In genomic region chr2:134127496-134127895, GRCh38 we compare ENCODE assay signal across 10 cellular contexts.
DNase-seq lines count a peak whose midpoint lies in the region; ATAC-seq and TF ChIP-seq lines count a peak whose summit lies in the region.
"Had no signal": no experiment of that assay in that cellular context is flagged by ENCODE, and none has a peak within 500 bp of the region (broad histone marks: within the 10 kb centered on the region; RNA-seq: fewer than 3 reads in every experiment).

No MANE protein-coding gene starts in this region.

- peaks cover 40 to 86% (median 70%) of the 10 kb centered on the region in 4 donors for H3K4me1 ChIP-seq in stomach

- H3K4me3 ChIP-seq in stomach: no peak overlapping the region

- TF ChIP-seq POLR2A in stomach (IDR thresholded peaks at IDR 0.05): no peak

- peak overlapping the region in 1 of 5 donors; percentile 97 for H3K27ac ChIP-seq in stomach

- DNase-seq in T follicular helper cell (ENCODE audit: low read depth) (peak; percentile 14), stomach (no peak), HCEC 1CT (no peak), GOT3 (lab: John Stamatoyannopoulos, UW) (no peak)
- DNase-seq in activated naive CD8-positive, alpha-beta T cell treated with anti-CD3 and anti-CD28 coated beads for 36 hours: peak; percentile 66
- peak; percentile 78 for DNase-seq in stimulated activated CD8-positive, alpha-beta memory T cell treated with anti-CD3 and anti-CD28 coated beads, Interleukin-4, amount 100 ng/mL, for 48 hours
- DNase-seq: mesendoderm, NCI-H82 had no signal

- no peaks in the 10 kb centered on the region for H3K9me3 ChIP-seq in stomach

- H3K4me3 Mint-ChIP-seq in activated naive CD8-positive, alpha-beta T cell treated with anti-CD3 and anti-CD28 coated beads for 36 hours: peak overlapping the region; percentile 29

- peaks cover 27% of the 10 kb centered on the region for H3K36me3 Mint-ChIP-seq in activated naive CD8-positive, alpha-beta T cell treated with anti-CD3 and anti-CD28 coated beads for 36 hours

- ATAC-seq in GM21515 (IDR thresholded peaks at IDR 0.05; ENCODE audit: unreplicated experiment): peak; percentile 43
- no peak for ATAC-seq in GM18907 (IDR thresholded peaks at IDR 0.05; ENCODE audit: unreplicated experiment)

- TF ChIP-seq EP300 in stomach (IDR thresholded peaks at IDR 0.05): no peak

- WGBS in stomach, 5 donors: 69 to 83% (median 76%) methylated on average over 7 of the region's 7 CpGs

- peak overlapping the region; percentile 51 for H3K27ac Mint-ChIP-seq in activated naive CD8-positive, alpha-beta T cell treated with anti-CD3 and anti-CD28 coated beads for 36 hours

- no peaks in the 10 kb centered on the region for H3K9me3 Mint-ChIP-seq in activated naive CD8-positive, alpha-beta T cell treated with anti-CD3 and anti-CD28 coated beads for 36 hours

- no peaks in the 10 kb centered on the region for H3K27me3 Mint-ChIP-seq in activated naive CD8-positive, alpha-beta T cell treated with anti-CD3 and anti-CD28 coated beads for 36 hours

- no peak for TF ChIP-seq CTCF in stomach (IDR thresholded peaks at IDR 0.05)

- no peaks in the 10 kb centered on the region for H3K27me3 ChIP-seq in stomach

- peaks cover 0 to 4% (median 2%) of the 10 kb centered on the region in 4 donors for H3K36me3 ChIP-seq in stomach

- H3K4me1 Mint-ChIP-seq in activated naive CD8-positive, alpha-beta T cell treated with anti-CD3 and anti-CD28 coated beads for 36 hours: peaks cover 71% of the 10 kb centered on the region

- intact Hi-C loops in stomach (cut with DNase I; ENCODE audit: low total_unique reads): loop anchor here (10.0 kb wide), 1 partner anchor 117 kb away; no protein-coding TSS in a partner anchor

Comparison
In these comparisons a context has a peak if more than half of its experiments do, and no peak if none do; other contexts are left out.
1. DNase-seq: peak in T follicular helper cell (single experiment), activated naive CD8-positive, alpha-beta T cell treated with anti-CD3 and anti-CD28 coated beads for 36 hours (single experiment) and stimulated activated CD8-positive, alpha-beta memory T cell treated with anti-CD3 and anti-CD28 coated beads, Interleukin-4, amount 100 ng/mL, for 48 hours (single experiment); none in stomach (single experiment), HCEC 1CT (single experiment) and GOT3 (single experiment).